Comparison of ENCODE assay signal across 16 cellular contexts in genomic region chr14:101594511-101595148, GRCh38. TPM values are rescaled to one million over a fixed set of nuclear protein-coding genes. Genes with fewer than 3 reads are reported as not detected.
DNase-seq lines count a peak whose midpoint lies in the region; ATAC-seq and TF ChIP-seq lines count a peak whose summit lies in the region.
"Had no signal": no experiment of that assay in that cellular context is flagged by ENCODE, and none has a peak within 500 bp of the region (broad histone marks: within the 10 kb centered on the region; RNA-seq: fewer than 3 reads in every experiment).

No MANE protein-coding gene starts in this region.

- H3K4me3 ChIP-seq in esophagus muscularis mucosa: no peak overlapping the region
- H3K4me3 ChIP-seq in gastrocnemius medialis: no peak overlapping the region

- peak; percentile 47 for DNase-seq in cardiac septum (ENCODE audit: low spot score)
- DNase-seq in left ventricle myocardium superior: no peak
- peak; percentile 19 for DNase-seq in esophagus muscularis mucosa (ENCODE audit: extremely low spot score)
- peak; percentile 65 for DNase-seq in osteocyte (ENCODE audit: extremely low spot score, unreplicated experiment)
- DNase-seq in gastrocnemius medialis: no peak
- no peak for DNase-seq in NCI-H2081 (lab: John Stamatoyannopoulos, UW)
- no peak for DNase-seq in DMS 273 treated with DMSO at 0.1 percent for 48 hours (lab: John Stamatoyannopoulos, UW)
- DNase-seq: DMS153, NCI-H1048, NCI-H1436 treated with DMSO at 0.1 percent for 48 hours, NCI-H2081 treated with DMSO at 0.1 percent for 48 hours, NCI-H510A treated with DMSO at 0.1 percent for 48 hours had no signal

- H3K27ac Mint-ChIP-seq in osteocyte (ENCODE audit: unreplicated experiment): no peak overlapping the region

- no peak for TF ChIP-seq EP300 in esophagus muscularis mucosa (IDR thresholded peaks at IDR 0.05)

- H3K9me3 ChIP-seq in KOPT-K1 (ENCODE audit: insufficient read depth, low read length, poor library complexity, severe bottlenecking) (peaks cover 14% of the 10 kb centered on the region), esophagus muscularis mucosa (peaks cover 0 to 15% (median 3%) of the 10 kb centered on the region in 4 donors), gastrocnemius medialis (no peaks in the 10 kb centered on the region)

- H3K9me3 Mint-ChIP-seq in osteocyte (ENCODE audit: unreplicated experiment): peaks cover 13% of the 10 kb centered on the region

- H3K27ac ChIP-seq in KOPT-K1 (ENCODE audit: low read depth, low read length, poor library complexity, severe bottlenecking) (peak overlapping the region; percentile 80), esophagus muscularis mucosa (replicated peaks in 1 of 4) (no peak overlapping the region), gastrocnemius medialis (no peak overlapping the region)
- H3K27ac ChIP-seq: KMS-11 had no signal

- H3K27me3 ChIP-seq in esophagus muscularis mucosa (no peaks in the 10 kb centered on the region), gastrocnemius medialis (no peaks in the 10 kb centered on the region)

- TF ChIP-seq POLR2A in esophagus muscularis mucosa (IDR thresholded peaks at IDR 0.05; ENCODE audit: low read depth) (no peak), gastrocnemius medialis (IDR thresholded peaks at IDR 0.05) (no peak)

- H3K4me1 ChIP-seq in esophagus muscularis mucosa (no peaks in the 10 kb centered on the region), gastrocnemius medialis (no peaks in the 10 kb centered on the region)

- no peaks in the 10 kb centered on the region for H3K36me3 Mint-ChIP-seq in osteocyte (ENCODE audit: unreplicated experiment)

- 93% methylated on average over 9 of the region's 9 CpGs for WGBS in esophagus muscularis mucosa

- intact Hi-C loops in cardiac septum (cut with DNase I) (no loop called here), left ventricle myocardium superior (cut with micrococcal nuclease) (no loop called here), esophagus muscularis mucosa (cut with DNase I) (no loop called here), gastrocnemius medialis (cut with DNase I; ENCODE audit: low total_unique reads) (no loop called here)

- H3K4me1 Mint-ChIP-seq in osteocyte (ENCODE audit: unreplicated experiment): no peaks in the 10 kb centered on the region

- no peak for TF ChIP-seq CTCF in esophagus muscularis mucosa (IDR thresholded peaks at IDR 0.05)
- TF ChIP-seq CTCF in osteocyte (IDR thresholded peaks at IDR 0.05): no peak
- no peak for TF ChIP-seq CTCF in gastrocnemius medialis (IDR thresholded peaks at IDR 0.05 in 4 of 5, conservative IDR thresholded peaks at IDR 0.05 in 1 of 5)

- no peak overlapping the region for H3K4me3 Mint-ChIP-seq in osteocyte (ENCODE audit: unreplicated experiment)

- ATAC-seq in left ventricle myocardium superior (no peak), gastrocnemius medialis (no peak)

- peaks cover 4% of the 10 kb centered on the region for H3K27me3 Mint-ChIP-seq in osteocyte (ENCODE audit: unreplicated experiment)

- in situ Hi-C loops in gastrocnemius medialis (cut with MboI; ENCODE audit: low sequenced_read_pairs in 4 of 4): no loop called here

- H3K36me3 ChIP-seq in KOPT-K1 (ENCODE audit: insufficient read depth, low read length): no peaks in the 10 kb centered on the region
- H3K36me3 ChIP-seq in esophagus muscularis mucosa: no peaks in the 10 kb centered on the region
- H3K36me3 ChIP-seq in gastrocnemius medialis: no peaks in the 10 kb centered on the region

RNA-seq across cellular contexts. Expression of gene DIO3, which starts 33.3 kb away (rescaled TPM):
- total RNA-seq in cardiac septum: not detected
- 0.15 TPM for total RNA-seq in left ventricle myocardium superior
- total RNA-seq in esophagus muscularis mucosa: 1 to 10 TPM in 3 of 4 donors, under 1 TPM in 1; 0.99 to 1.7 (median 1.2) TPM
- total RNA-seq in osteocyte: 0.34 and 0.43 TPM in 2 replicates
- total RNA-seq in gastrocnemius medialis: 1 to 10 TPM in 3 of 4 donors, not detected in 1; 1.0 to 2.3 (median 1.0) TPM
- total RNA-seq: MCF 10A, SK-MEL-5 had no signal

Comparison
In these comparisons a context has a peak if more than half of its experiments do, and no peak if none do; other contexts are left out.
1. DNase-seq: peak in cardiac septum (single experiment), esophagus muscularis mucosa (single experiment) and osteocyte (single experiment); none in left ventricle myocardium superior (single experiment), gastrocnemius medialis (0 of 2), NCI-H2081 (0 of 2) and DMS 273 treated with DMSO at 0.1 percent for 48 hours (single experiment).